In genomic region chr3:30638685-30639412, GRCh38 we compare ENCODE assay signal across 10 cellular contexts. TPM values are rescaled to one million over a fixed set of nuclear protein-coding genes. Genes with fewer than 3 reads are reported as not detected.
DNase-seq lines count a peak whose midpoint lies in the region; TF ChIP-seq lines count a peak whose summit lies in the region.
"Had no signal": no experiment of that assay in that cellular context is flagged by ENCODE, and none has a peak within 500 bp of the region (broad histone marks: within the 10 kb centered on the region; RNA-seq: fewer than 3 reads in every experiment).

No MANE protein-coding gene starts in this region.

- no peaks in the 10 kb centered on the region for H3K9me3 ChIP-seq in ascending aorta
- no peaks in the 10 kb centered on the region for H3K9me3 ChIP-seq in neutrophil
- no peaks in the 10 kb centered on the region for H3K9me3 ChIP-seq in esophagus squamous epithelium

- peaks cover 18 to 61% of the 10 kb centered on the region in 2 donors for H3K4me1 ChIP-seq in ascending aorta
- peaks cover 97 to 100% of the 10 kb centered on the region in 2 experiments for H3K4me1 ChIP-seq in neutrophil (ENCODE audit: control insufficient read depth in 1 of 2, insufficient read depth in 1 of 2, low read depth in 1 of 2, low read length in 1 of 2)
- H3K4me1 ChIP-seq in esophagus squamous epithelium, result peaks cover 7 to 96% (median 40%) of the 10 kb centered on the region in 3 donors

- WGBS in esophagus squamous epithelium, 2 donors, result 67 to 76% methylated on average over 2 to 4 of the region's 4 CpGs

- H3K36me3 ChIP-seq in ascending aorta (no peaks in the 10 kb centered on the region), neutrophil (peaks cover 7% of the 10 kb centered on the region), esophagus squamous epithelium (no peaks in the 10 kb centered on the region)

- TF ChIP-seq POLR2A in esophagus squamous epithelium (IDR thresholded peaks at IDR 0.05), result no peak

- TF ChIP-seq CTCF in ascending aorta (IDR thresholded peaks at IDR 0.05), result no peak
- no peak for TF ChIP-seq CTCF in neutrophil (IDR thresholded peaks at IDR 0.05)
- no peak for TF ChIP-seq CTCF in esophagus squamous epithelium (IDR thresholded peaks at IDR 0.05)

- H3K27me3 ChIP-seq in ascending aorta (no peaks in the 10 kb centered on the region), neutrophil (no peaks in the 10 kb centered on the region), esophagus squamous epithelium (no peaks in the 10 kb centered on the region)

- no peak overlapping the region for H3K4me3 ChIP-seq in ascending aorta
- no peak overlapping the region for H3K4me3 ChIP-seq in neutrophil (ENCODE audit: low read depth in 1 of 2, low read length in 1 of 2)
- H3K4me3 ChIP-seq in esophagus squamous epithelium, result no peak overlapping the region

- intact Hi-C loops in ascending aorta (cut with DNase I), result no loop called here
- intact Hi-C loops in esophagus squamous epithelium (cut with DNase I), result no loop called here

- peak; percentile 83 for DNase-seq in DMS 273 treated with DMSO at 0.1 percent for 48 hours (lab: John Stamatoyannopoulos, UW)
- DNase-seq in NCI-H524 (lab: John Stamatoyannopoulos, UW), result peak; percentile 73 to 92
- DNase-seq in ascending aorta (ENCODE audit: low spot score in 2 of 2), result no peak
- DNase-seq in esophagus squamous epithelium (lab: John Stamatoyannopoulos, UW), result no peak
- DNase-seq in OCI-M2 (lab: John Stamatoyannopoulos, UW; ENCODE audit: unreplicated experiment), result no peak
- no peak for DNase-seq in SHP77 treated with DMSO at 0.1 percent for 48 hours (lab: John Stamatoyannopoulos, UW)
- DNase-seq: HCEC 1CT, SIG-M5 had no signal

- H3K27ac ChIP-seq in ascending aorta, result peak overlapping the region; percentile 10 to 38
- H3K27ac ChIP-seq in neutrophil, result peak overlapping the region; percentile 94
- H3K27ac ChIP-seq in esophagus squamous epithelium, result peak overlapping the region in 1 of 4 donors; percentile 27
- H3K27ac ChIP-seq: KMS-11 had no signal

RNA-seq across cellular contexts. Expression of gene TGFBR2, which starts 32.4 kb away (rescaled TPM):
- total RNA-seq in ascending aorta (343 TPM), esophagus squamous epithelium (100 to 1,000 TPM in 1 of 4 donors, 10 to 100 TPM in 3; 10.1 to 114 (median 48.7) TPM)

Comparison
In these comparisons a context has a peak if more than half of its experiments do, and no peak if none do; other contexts are left out.
1. DNase-seq: peak in DMS 273 treated with DMSO at 0.1 percent for 48 hours (single experiment) and NCI-H524 (2 of 2); none in ascending aorta (0 of 2), esophagus squamous epithelium (single experiment), OCI-M2 (single experiment) and SHP77 treated with DMSO at 0.1 percent for 48 hours (single experiment).